In genomic region chr14:69153848-69154208, GRCh38 we compare ENCODE assay signal across 1 cellular context.
TF ChIP-seq lines count a peak whose summit lies in the region.

No MANE protein-coding gene starts in this region.

TF ChIP-seq in SK-N-SH, 30 proteins besides CTCF, POLR2A, EP300 and RAD21 (continued from another document):
- TF ChIP-seq USF2 (IDR thresholded peaks at IDR 0.05; ENCODE audit: borderline replicate concordance, low read depth, low read length), result no peak
- TF ChIP-seq USF1 (IDR thresholded peaks at IDR 0.05; ENCODE audit: borderline replicate concordance, low read depth), result no peak
- TF ChIP-seq IRF3 (IDR thresholded peaks at IDR 0.05; ENCODE audit: low read depth, low read length), result no peak
- TF ChIP-seq GABPA (IDR thresholded peaks at IDR 0.05; ENCODE audit: low read depth), result no peak
